ENCODE assay signal across 25 cellular contexts in genomic region chr16:51390877-51391276, GRCh38.
DNase-seq lines count a peak whose midpoint lies in the region; ATAC-seq and TF ChIP-seq lines count a peak whose summit lies in the region.
"Had no signal": no experiment of that assay in that cellular context is flagged by ENCODE, and none has a peak within 500 bp of the region (broad histone marks: within the 10 kb centered on the region; RNA-seq: fewer than 3 reads in every experiment).

No MANE protein-coding gene starts in this region.

- no peak overlapping the region for H4K5ac ChIP-seq in H9 (ENCODE audit: insufficient read length, low read depth, low read length)
- H4K5ac ChIP-seq in mesendoderm (ENCODE audit: low read length): no peak overlapping the region

- H2AK5ac ChIP-seq in H9 (ENCODE audit: insufficient read length, low read length) (no peak overlapping the region), mesendoderm (ENCODE audit: low read length) (no peak overlapping the region)

- H2BK5ac ChIP-seq in H9 (ENCODE audit: insufficient read length, low read length): no peak overlapping the region
- peak overlapping the region; percentile 48 for H2BK5ac ChIP-seq in mesendoderm (ENCODE audit: low read length)

- H3K4ac ChIP-seq in H9 (ENCODE audit: low read depth, low read length) (no peak overlapping the region), mesendoderm (ENCODE audit: low read depth, low read length) (no peak overlapping the region)

- H3K27me3 ChIP-seq in H9 (ENCODE audit: insufficient read depth, low read length) (no peaks in the 10 kb centered on the region), mesendoderm (ENCODE audit: insufficient read depth, low read length, poor library complexity) (no peaks in the 10 kb centered on the region)
- H3K27me3 ChIP-seq: SJSA1 had no signal

- H4K20me1 ChIP-seq in H9 (ENCODE audit: control insufficient read depth, insufficient read depth, insufficient read length): no peaks in the 10 kb centered on the region

- H3K9me3 ChIP-seq in H9 (ENCODE audit: control insufficient read depth, low read depth, low read length): no peaks in the 10 kb centered on the region

- H3T11ph ChIP-seq in H9 (ENCODE audit: low read length): no peak overlapping the region

- CTCF ChIA-PET in WTC11 (lab: Charles Lee): interaction anchor here (0.7 to 1.6 kb wide), 4 partner anchors 7 to 209 kb away, joined by 3 to 6 read pairs (median 4); no protein-coding TSS in a partner anchor

- POLR2A ChIA-PET in WTC11 (lab: Charles Lee): interaction anchor here (0.6 to 3.0 kb wide), 2 partner anchors 222 to 238 kb away, joined by 5 to 12 read pairs; no protein-coding TSS in a partner anchor

- no peak overlapping the region for H2BK120ac ChIP-seq in H9 (ENCODE audit: low read depth, low read length, poor library complexity, severe bottlenecking)
- no peak overlapping the region for H2BK120ac ChIP-seq in mesendoderm (ENCODE audit: low read depth, low read length)

- H3K23me2 ChIP-seq in H9 (ENCODE audit: insufficient read length, low read depth, low read length, poor library complexity, severe bottlenecking): no peaks in the 10 kb centered on the region

- H4K91ac ChIP-seq in H9 (ENCODE audit: insufficient read length, low read depth, low read length): no peak overlapping the region

- H2BK12ac ChIP-seq in H9 (ENCODE audit: insufficient read length, low read depth, low read length): no peak overlapping the region

- H4K8ac ChIP-seq in H9 (replicated peaks; ENCODE audit: insufficient read length, low read depth, low read length) (no peak overlapping the region), mesendoderm (ENCODE audit: low read depth, low read length) (no peak overlapping the region)

- H3K56ac ChIP-seq in H9 (ENCODE audit: insufficient read length, low read depth, low read length) (no peak overlapping the region), mesendoderm (ENCODE audit: low read length) (no peak overlapping the region)

- H3K23ac ChIP-seq in H9 (ENCODE audit: insufficient read length, low read depth, low read length): no peak overlapping the region
- H3K23ac ChIP-seq in mesendoderm (ENCODE audit: low read length): no peak overlapping the region

- no peak overlapping the region for H2BK20ac ChIP-seq in H9 (ENCODE audit: low read depth, low read length, poor library complexity, severe bottlenecking)

- H3K36me3 Mint-ChIP-seq in H9 (ENCODE audit: insufficient read depth in 1 of 3, low read depth in 3 of 3) (peaks cover 8 to 21% (median 9%) of the 10 kb centered on the region in 3 experiments; a peak in 6 of 7 replicates), WTC11 (peaks cover 13% of the 10 kb centered on the region)
- H3K36me3 Mint-ChIP-seq: CD4-positive, alpha-beta memory T cell had no signal

- no peak overlapping the region for H3K14ac ChIP-seq in H9 (ENCODE audit: insufficient read depth, low read length)

- no peak for TF ChIP-seq CTCF in H9 (conservative IDR thresholded peaks at IDR 0.05)
- no peak for TF ChIP-seq CTCF in WTC11 (IDR thresholded peaks at IDR 0.05)

- DNase-seq in ELF-1 (ENCODE audit: low read depth, low spot score): peak; percentile 68
- DNase-seq in H9: peak; percentile 28
- DNase-seq in WTC11 (ENCODE audit: low spot score): no peak
- peak; percentile 51 for DNase-seq in mesendoderm
- DNase-seq in NCI-H1694 (lab: John Stamatoyannopoulos, UW): no peak
- DNase-seq in NCI-H345 (lab: John Stamatoyannopoulos, UW): no peak
- DNase-seq: AML-193; CD4-positive, alpha-beta memory T cell; COR-L47; DMS53; GOT3; Kasumi-1; NCI-H1092 treated with DMSO at 0.1 percent for 48 hours; NCI-H1436; NCI-H187 treated with DMSO at 0.1 percent for 48 hours; NCI-H2227 treated with DMSO at 0.1 percent for 48 hours; NCI-H510A treated with DMSO at 0.1 percent for 48 hours; Right ventricle myocardium superior; RPMI8226; T-helper 2 cell had no signal

- no peak overlapping the region for H2BK15ac ChIP-seq in H9 (ENCODE audit: low read depth, low read length)
- no peak overlapping the region for H2BK15ac ChIP-seq in mesendoderm (replicated peaks; ENCODE audit: low read depth)

- H3K9me3 Mint-ChIP-seq in H9 (peaks cover 6 to 17% of the 10 kb centered on the region in 2 experiments), WTC11 (peaks cover 12% of the 10 kb centered on the region)

- H3K18ac ChIP-seq in H9 (ENCODE audit: insufficient read length, low read depth, low read length) (no peak overlapping the region), mesendoderm (ENCODE audit: low read length) (no peak overlapping the region)

- H3K79me2 ChIP-seq in H9 (ENCODE audit: insufficient read depth, low read length) (no peaks in the 10 kb centered on the region), mesendoderm (ENCODE audit: control insufficient read depth, insufficient read depth, low read length) (no peaks in the 10 kb centered on the region)

- H2AFZ ChIP-seq in H9 (ENCODE audit: low read length): no peak overlapping the region

- H3K27ac ChIP-seq in H9 (ENCODE audit: insufficient read length, low read depth, low read length) (no peak overlapping the region), mesendoderm (ENCODE audit: low read depth, low read length) (no peak overlapping the region)
- H3K27ac ChIP-seq: A549, SJSA1 had no signal

- no CpG with 5 or more reads among the region's 3 CpGs for WGBS in H9 (ENCODE audit: extremely low coverage, insufficient read length, low lambda C conversion rate)
- WGBS in mesendoderm (ENCODE audit: extremely low coverage, insufficient coverage, low lambda C conversion rate): no CpG with 5 or more reads among the region's 3 CpGs

- H3K9ac ChIP-seq in H9 (ENCODE audit: extremely low read depth, insufficient read length, low read length) (no peak overlapping the region), mesendoderm (ENCODE audit: low read length) (no peak overlapping the region)

- peak overlapping the region; percentile 75 to 98 (median 90) for H3K27ac Mint-ChIP-seq in H9
- peak overlapping the region; percentile 88 for H3K27ac Mint-ChIP-seq in WTC11
- H3K27ac Mint-ChIP-seq: CD4-positive, alpha-beta memory T cell had no signal

- H3K27me3 Mint-ChIP-seq in H9 (ENCODE audit: low read depth) (peaks cover 1% of the 10 kb centered on the region; the same call in 1 of the 2 replicates), WTC11 (ENCODE audit: low read depth) (no peaks in the 10 kb centered on the region; the same call in 1 of the 2 replicates)

- H3K4me3 ChIP-seq in mesendoderm (ENCODE audit: low read length): no peak overlapping the region
- H3K4me3 ChIP-seq: A549, K562, SJSA1 had no signal

- ATAC-seq in WTC11 (no peak; the same call in 1 of the 2 replicates), HG02852 (IDR thresholded peaks at IDR 0.05; ENCODE audit: unreplicated experiment) (no peak)
- ATAC-seq: A549, HepG2, K562 had no signal

- peaks cover 59 to 62% of the 10 kb centered on the region in 2 experiments for H3K4me1 Mint-ChIP-seq in H9
- peaks cover 62% of the 10 kb centered on the region for H3K4me1 Mint-ChIP-seq in WTC11
- H3K4me1 Mint-ChIP-seq: CD4-positive, alpha-beta memory T cell had no signal

- H3K4me1 ChIP-seq in H9 (ENCODE audit: insufficient read depth, low read length): peaks cover 10% of the 10 kb centered on the region; the same call in 1 of the 2 replicates
- H3K4me1 ChIP-seq in mesendoderm (ENCODE audit: control insufficient read depth, low read depth, low read length): peaks cover 3% of the 10 kb centered on the region
- H3K4me1 ChIP-seq: A549 had no signal

- no peaks in the 10 kb centered on the region for H3K36me3 ChIP-seq in mesendoderm (ENCODE audit: control insufficient read depth, insufficient read depth, low read length)
- H3K36me3 ChIP-seq: SJSA1 had no signal

- H3K4me2 ChIP-seq in H9 (ENCODE audit: insufficient read depth, insufficient read length, low read length) (no peak overlapping the region), mesendoderm (ENCODE audit: low read length) (no peak overlapping the region)
- H3K4me2 ChIP-seq: A549 had no signal

- H3K79me1 ChIP-seq in H9 (ENCODE audit: insufficient read depth, low read depth, low read length, poor library complexity, severe bottlenecking) (no peaks in the 10 kb centered on the region), mesendoderm (ENCODE audit: low read length) (no peaks in the 10 kb centered on the region)

- H3K4me3 Mint-ChIP-seq in H9: peak overlapping the region in 1 of 2 experiments; percentile 44; a peak in 3 of 5 replicates
- H3K4me3 Mint-ChIP-seq in WTC11: no peak overlapping the region; the same call in 1 of the 2 replicates
- H3K4me3 Mint-ChIP-seq: CD4-positive, alpha-beta memory T cell had no signal

TF ChIP-seq in WTC11, 78 proteins besides CTCF, POLR2A, EP300 and RAD21 (continues in another document):
- no peak for TF ChIP-seq RELA (CRISPR knock-in tag; IDR thresholded peaks at IDR 0.05; ENCODE audit: borderline replicate concordance)
- no peak for TF ChIP-seq NFATC4 (CRISPR knock-in tag; IDR thresholded peaks at IDR 0.05)
- TF ChIP-seq ZNF423 (CRISPR knock-in tag; IDR thresholded peaks at IDR 0.05): no peak
- TF ChIP-seq ZBTB21 (CRISPR knock-in tag; IDR thresholded peaks at IDR 0.05; ENCODE audit: borderline replicate concordance): no peak
- no peak for TF ChIP-seq GTF2I (CRISPR knock-in tag; conservative IDR thresholded peaks at IDR 0.05)
- TF ChIP-seq ZMAT4 (CRISPR knock-in tag; IDR thresholded peaks at IDR 0.05): no peak
- no peak for TF ChIP-seq ZNF281 (CRISPR knock-in tag; IDR thresholded peaks at IDR 0.05)
- no peak for TF ChIP-seq TEAD1 (CRISPR knock-in tag; IDR thresholded peaks at IDR 0.05)

Comparison
In these comparisons a context has a peak if more than half of its experiments do, and no peak if none do; other contexts are left out.
1. DNase-seq: peak in ELF-1 (single experiment), H9 (single experiment) and mesendoderm (single experiment); none in WTC11 (single experiment), NCI-H1694 (single experiment) and NCI-H345 (single experiment).